ENCODE assay signal across 8 cellular contexts in the genomic region with DNA sequence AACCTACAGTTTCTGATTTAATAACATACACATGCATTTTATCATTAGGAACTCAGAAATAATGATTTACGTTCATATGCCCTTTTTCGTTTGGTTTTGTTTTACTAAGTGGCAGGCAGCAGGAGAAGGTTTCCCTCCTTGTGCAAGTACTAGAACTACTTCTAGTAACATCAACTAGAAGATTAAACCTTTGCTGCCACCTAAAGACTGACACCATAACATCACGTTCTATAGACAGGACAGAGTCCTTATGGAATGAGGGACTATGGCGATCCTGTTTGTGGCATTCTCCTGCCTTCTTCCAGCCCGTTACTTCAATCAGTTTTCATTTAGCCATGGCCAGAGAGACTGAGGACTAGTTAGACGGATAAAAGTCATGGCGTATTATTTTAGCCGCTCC. TPM values are rescaled to one million over a fixed set of nuclear protein-coding genes. Genes with fewer than 3 reads are reported as not detected.
A peak's percentile ranks its signal among the peaks of the same experiment; 100 is the strongest.
DNase-seq lines count a peak whose midpoint lies in the region; ATAC-seq and TF ChIP-seq lines count a peak whose summit lies in the region.

No MANE protein-coding gene starts in this region.

- TF ChIP-seq CTCF in PC-3 (conservative IDR thresholded peaks at IDR 0.05; ENCODE audit: low read depth, low read length) (peak; percentile 38; the same call in 1 of the 2 replicates), vagina (IDR thresholded peaks at IDR 0.05) (no peak)

- H3K79me2 ChIP-seq in PC-3 (ENCODE audit: low read length): no peaks in the 10 kb centered on the region

- H3K36me3 ChIP-seq in PC-3 (ENCODE audit: low read depth, low read length): no peaks in the 10 kb centered on the region
- H3K36me3 ChIP-seq in vagina: no peaks in the 10 kb centered on the region

- H4K20me1 ChIP-seq in PC-3 (ENCODE audit: low read length): no peaks in the 10 kb centered on the region

- CTCF ChIA-PET in PC-3 (lab: Charles Lee): no interaction called here

- no peak overlapping the region for H3K9ac ChIP-seq in PC-3 (ENCODE audit: low read length)

- POLR2A ChIA-PET in PC-3 (lab: Charles Lee; ENCODE audit: unreplicated experiment): no interaction called here

- no peak overlapping the region for H3K27ac ChIP-seq in PC-3 (ENCODE audit: low read length)
- H3K27ac ChIP-seq in vagina: no peak overlapping the region

- no peaks in the 10 kb centered on the region for H3K9me2 ChIP-seq in PC-3 (replicated peaks; ENCODE audit: low read length)

- peak; percentile 36 for DNase-seq in D341Med (ENCODE audit: low spot score)
- DNase-seq in PC-3: peak; percentile 51
- peak; percentile 58 for DNase-seq in iPS-NIHi11 (ENCODE audit: low spot score)
- DNase-seq in vagina (ENCODE audit: extremely low spot score in 2 of 2): no peak
- DNase-seq in cardiac septum (ENCODE audit: low spot score): no peak

- H3K27me3 ChIP-seq in PC-3 (ENCODE audit: low read length): peaks cover 60% of the 10 kb centered on the region
- no peaks in the 10 kb centered on the region for H3K27me3 ChIP-seq in vagina

- H3K4me3 ChIP-seq in PC-3 (ENCODE audit: low read length): no peak overlapping the region
- no peak overlapping the region for H3K4me3 ChIP-seq in vagina

- TF ChIP-seq POLR2A in vagina (IDR thresholded peaks at IDR 0.05): no peak

- no peak overlapping the region for H3K4me2 ChIP-seq in PC-3 (ENCODE audit: low read length)

- no peak overlapping the region for H2AFZ ChIP-seq in PC-3 (ENCODE audit: low read length)

- intact Hi-C loops in PC-3 (cut with micrococcal nuclease): no loop called here
- intact Hi-C loops in vagina (cut with DNase I): no loop called here
- intact Hi-C loops in cardiac septum (cut with DNase I): loop anchor here (5.0 kb wide), 1 partner anchor 392 kb away; no protein-coding TSS in a partner anchor

- ATAC-seq in HG03565 (IDR thresholded peaks at IDR 0.05; ENCODE audit: unreplicated experiment): peak; percentile 45
- ATAC-seq in PC-3: peak; percentile 37; the same call in 1 of the 2 replicates
- ATAC-seq in GM19455 (IDR thresholded peaks at IDR 0.05; ENCODE audit: unreplicated experiment): no peak
- ATAC-seq in HG02798 (IDR thresholded peaks at IDR 0.05; ENCODE audit: poor library complexity, unreplicated experiment): no peak

- H3K9me3 ChIP-seq in PC-3 (ENCODE audit: low read length): no peaks in the 10 kb centered on the region
- H3K9me3 ChIP-seq in vagina: no peaks in the 10 kb centered on the region

- no peaks in the 10 kb centered on the region for H3K4me1 ChIP-seq in PC-3 (ENCODE audit: insufficient read depth, low read length)
- H3K4me1 ChIP-seq in vagina: no peaks in the 10 kb centered on the region

- no peaks in the 10 kb centered on the region for H3F3A ChIP-seq in PC-3 (ENCODE audit: low read length, unreplicated experiment)

- BruUV-seq in PC-3 (replicated peaks; lab: Mats Ljungman, UMichigan): no TSS peak

RNA-seq across cellular contexts. Expression of a gene that starts 53.2 kb away (rescaled TPM):
- not detected in 2 replicates for total RNA-seq in PC-3 (2014; rRNA removed)
- not detected for total RNA-seq in vagina
- total RNA-seq in cardiac septum: not detected

Comparison
In these comparisons a context has a peak if more than half of its experiments do, and no peak if none do; other contexts are left out.
1. DNase-seq: peak in D341Med (single experiment), PC-3 (single experiment) and iPS-NIHi11 (single experiment); none in vagina (0 of 2) and cardiac septum (single experiment).
2. ATAC-seq: peak in HG03565 (single experiment) and PC-3 (single experiment); none in GM19455 (single experiment) and HG02798 (single experiment).